ENCODE assay signal across 1 cellular context in the genomic region with DNA sequence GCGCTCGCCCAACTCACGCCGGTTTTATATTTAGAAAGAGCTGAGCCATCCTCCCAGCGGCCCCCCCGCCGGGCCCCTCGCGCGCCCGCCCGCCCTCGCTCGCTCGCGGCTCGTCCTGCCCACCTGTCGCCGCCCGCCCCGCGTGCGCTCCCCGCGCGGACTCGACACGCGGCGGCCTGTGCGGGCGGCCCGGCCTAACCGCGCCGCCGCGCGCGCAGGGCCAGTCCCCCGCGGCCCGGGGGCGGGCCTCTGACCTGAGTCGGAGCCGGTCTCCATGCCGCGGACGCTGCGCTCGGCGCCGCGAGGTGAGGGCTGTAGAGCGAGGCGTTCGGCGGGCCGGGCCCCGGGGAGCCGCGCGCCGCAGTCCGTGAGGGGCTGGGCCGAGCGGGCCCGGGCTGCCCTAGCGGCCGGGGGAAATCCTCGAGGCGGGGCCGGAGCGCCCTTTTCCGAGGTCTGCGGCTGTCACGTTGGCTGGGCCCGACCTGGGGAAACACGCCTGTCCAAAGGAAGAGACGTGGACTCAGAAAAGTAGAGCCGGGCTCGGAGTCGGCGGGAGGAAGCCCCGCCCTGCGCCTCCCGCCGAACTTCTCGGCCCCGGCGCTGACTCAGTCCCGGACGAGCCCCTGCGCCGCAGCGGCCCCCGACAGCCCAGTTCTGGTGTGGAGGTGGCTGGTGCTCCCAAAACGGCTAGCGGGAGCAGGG.
TF ChIP-seq lines count a peak whose summit lies in the region.

A gene with protein sequence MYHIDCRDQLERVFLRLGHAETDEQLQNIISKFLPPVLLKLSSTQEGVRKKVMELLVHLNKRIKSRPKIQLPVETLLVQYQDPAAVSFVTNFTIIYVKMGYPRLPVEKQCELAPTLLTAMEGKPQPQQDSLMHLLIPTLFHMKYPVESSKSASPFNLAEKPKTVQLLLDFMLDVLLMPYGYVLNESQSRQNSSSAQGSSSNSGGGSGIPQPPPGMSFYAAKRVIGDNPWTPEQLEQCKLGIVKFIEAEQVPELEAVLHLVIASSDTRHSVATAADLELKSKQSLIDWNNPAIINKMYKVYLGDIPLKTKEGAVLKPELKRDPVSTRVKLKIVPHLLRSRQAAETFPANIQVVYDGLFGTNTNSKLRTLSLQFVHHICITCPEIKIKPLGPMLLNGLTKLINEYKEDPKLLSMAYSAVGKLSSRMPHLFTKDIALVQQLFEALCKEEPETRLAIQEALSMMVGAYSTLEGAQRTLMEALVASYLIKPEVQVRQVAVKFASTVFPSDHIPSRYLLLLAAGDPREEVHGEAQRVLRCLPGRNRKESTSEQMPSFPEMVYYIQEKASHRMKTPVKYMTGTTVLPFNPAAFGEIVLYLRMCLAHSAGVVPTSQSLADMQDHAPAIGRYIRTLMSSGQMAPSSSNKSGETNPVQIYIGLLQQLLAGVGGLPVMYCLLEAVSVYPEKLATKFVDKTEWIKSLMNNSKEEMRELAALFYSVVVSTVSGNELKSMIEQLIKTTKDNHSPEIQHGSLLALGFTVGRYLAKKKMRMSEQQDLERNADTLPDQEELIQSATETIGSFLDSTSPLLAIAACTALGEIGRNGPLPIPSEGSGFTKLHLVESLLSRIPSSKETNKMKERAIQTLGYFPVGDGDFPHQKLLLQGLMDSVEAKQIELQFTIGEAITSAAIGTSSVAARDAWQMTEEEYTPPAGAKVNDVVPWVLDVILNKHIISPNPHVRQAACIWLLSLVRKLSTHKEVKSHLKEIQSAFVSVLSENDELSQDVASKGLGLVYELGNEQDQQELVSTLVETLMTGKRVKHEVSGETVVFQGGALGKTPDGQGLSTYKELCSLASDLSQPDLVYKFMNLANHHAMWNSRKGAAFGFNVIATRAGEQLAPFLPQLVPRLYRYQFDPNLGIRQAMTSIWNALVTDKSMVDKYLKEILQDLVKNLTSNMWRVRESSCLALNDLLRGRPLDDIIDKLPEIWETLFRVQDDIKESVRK (N-terminal part only) (minus strand): TSS at position 522 of the 702 bp plus-strand sequence. CDS start 11,465 bp downstream, outside the sequence.

TF ChIP-seq in HepG2, 621 proteins besides CTCF, POLR2A, EP300 and RAD21 (continued from another document and continues in another):
- TF ChIP-seq ZNF563 (CRISPR knock-in tag; IDR thresholded peaks at IDR 0.05) (peak; percentile 63), ZBTB7B (CRISPR knock-in tag; IDR thresholded peaks at IDR 0.05) (peak; percentile 79; the same call in 1 of the 2 replicates), FOXO1 (CRISPR knock-in tag; IDR thresholded peaks at IDR 0.05) (peak; percentile 52; the same call in 1 of the 2 replicates), NONO (IDR thresholded peaks at IDR 0.05) (no peak), NONO (CRISPR knock-in tag; conservative IDR thresholded peaks at IDR 0.05) (peak; percentile 63; the same call in 1 of the 2 replicates), HDAC2 (CRISPR knock-in tag; IDR thresholded peaks at IDR 0.05) (peak; percentile 35), ETV5 (CRISPR knock-in tag; IDR thresholded peaks at IDR 0.05; ENCODE audit: borderline replicate concordance) (peak; percentile 54; the same call in 1 of the 2 replicates), GABPB1 (CRISPR knock-in tag; IDR thresholded peaks at IDR 0.05) (peak; percentile 71; the same call in 1 of the 2 replicates), ZNF460 (CRISPR knock-in tag; IDR thresholded peaks at IDR 0.05; ENCODE audit: borderline replicate concordance) (peak; percentile 49; the same call in 1 of the 2 replicates), RFX1 (IDR thresholded peaks at IDR 0.05) (no peak), ZNF124 (CRISPR knock-in tag; IDR thresholded peaks at IDR 0.05) (0 out of 2 replicates have a peak, but pooled peaks have one; percentile 41), ARNTL (CRISPR knock-in tag; IDR thresholded peaks at IDR 0.05) (peak; percentile 28; the same call in 1 of the 2 replicates), TOPORS (CRISPR knock-in tag; IDR thresholded peaks at IDR 0.05) (0 out of 2 replicates have a peak, but pooled peaks have one; percentile 46), ZNF792 (CRISPR knock-in tag; IDR thresholded peaks at IDR 0.05) (peak; percentile 75; the same call in 1 of the 2 replicates), SP140L (CRISPR knock-in tag; IDR thresholded peaks at IDR 0.05; ENCODE audit: borderline replicate concordance) (no peak), POGZ (CRISPR knock-in tag; IDR thresholded peaks at IDR 0.05) (peak; percentile 56; the same call in 1 of the 2 replicates), TBL1XR1 (IDR thresholded peaks at IDR 0.05; ENCODE audit: borderline replicate concordance, low read length, partially characterized antibody) (no peak), CBFB (CRISPR knock-in tag; IDR thresholded peaks at IDR 0.05) (no peak), ZMYM4 (CRISPR knock-in tag; IDR thresholded peaks at IDR 0.05) (peak; percentile 41; the same call in 1 of the 2 replicates), MAF1 (CRISPR knock-in tag; IDR thresholded peaks at IDR 0.05; ENCODE audit: borderline replicate concordance) (peak; percentile 37; the same call in 1 of the 2 replicates), ZFP36L2 (CRISPR knock-in tag; IDR thresholded peaks at IDR 0.05) (no peak), ZFP90 (CRISPR knock-in tag; IDR thresholded peaks at IDR 0.05; ENCODE audit: borderline replicate concordance) (peak; percentile 33; the same call in 1 of the 2 replicates), LCORL (IDR thresholded peaks at IDR 0.05) (no peak), LCORL (CRISPR knock-in tag; IDR thresholded peaks at IDR 0.05) (peak; percentile 56; the same call in 1 of the 2 replicates), SUZ12 (IDR thresholded peaks at IDR 0.05; ENCODE audit: low read depth, low read length) (no peak), MXI1 (IDR thresholded peaks at IDR 0.05; ENCODE audit: borderline replicate concordance, low read depth, low read length) (peak; percentile 73; the same call in 2 of the 3 replicates)
- TF ChIP-seq, protein P1, sequence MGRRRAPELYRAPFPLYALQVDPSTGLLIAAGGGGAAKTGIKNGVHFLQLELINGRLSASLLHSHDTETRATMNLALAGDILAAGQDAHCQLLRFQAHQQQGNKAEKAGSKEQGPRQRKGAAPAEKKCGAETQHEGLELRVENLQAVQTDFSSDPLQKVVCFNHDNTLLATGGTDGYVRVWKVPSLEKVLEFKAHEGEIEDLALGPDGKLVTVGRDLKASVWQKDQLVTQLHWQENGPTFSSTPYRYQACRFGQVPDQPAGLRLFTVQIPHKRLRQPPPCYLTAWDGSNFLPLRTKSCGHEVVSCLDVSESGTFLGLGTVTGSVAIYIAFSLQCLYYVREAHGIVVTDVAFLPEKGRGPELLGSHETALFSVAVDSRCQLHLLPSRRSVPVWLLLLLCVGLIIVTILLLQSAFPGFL (CRISPR knock-in tag; IDR thresholded peaks at IDR 0.05): no peak
- TF ChIP-seq, protein P2, sequence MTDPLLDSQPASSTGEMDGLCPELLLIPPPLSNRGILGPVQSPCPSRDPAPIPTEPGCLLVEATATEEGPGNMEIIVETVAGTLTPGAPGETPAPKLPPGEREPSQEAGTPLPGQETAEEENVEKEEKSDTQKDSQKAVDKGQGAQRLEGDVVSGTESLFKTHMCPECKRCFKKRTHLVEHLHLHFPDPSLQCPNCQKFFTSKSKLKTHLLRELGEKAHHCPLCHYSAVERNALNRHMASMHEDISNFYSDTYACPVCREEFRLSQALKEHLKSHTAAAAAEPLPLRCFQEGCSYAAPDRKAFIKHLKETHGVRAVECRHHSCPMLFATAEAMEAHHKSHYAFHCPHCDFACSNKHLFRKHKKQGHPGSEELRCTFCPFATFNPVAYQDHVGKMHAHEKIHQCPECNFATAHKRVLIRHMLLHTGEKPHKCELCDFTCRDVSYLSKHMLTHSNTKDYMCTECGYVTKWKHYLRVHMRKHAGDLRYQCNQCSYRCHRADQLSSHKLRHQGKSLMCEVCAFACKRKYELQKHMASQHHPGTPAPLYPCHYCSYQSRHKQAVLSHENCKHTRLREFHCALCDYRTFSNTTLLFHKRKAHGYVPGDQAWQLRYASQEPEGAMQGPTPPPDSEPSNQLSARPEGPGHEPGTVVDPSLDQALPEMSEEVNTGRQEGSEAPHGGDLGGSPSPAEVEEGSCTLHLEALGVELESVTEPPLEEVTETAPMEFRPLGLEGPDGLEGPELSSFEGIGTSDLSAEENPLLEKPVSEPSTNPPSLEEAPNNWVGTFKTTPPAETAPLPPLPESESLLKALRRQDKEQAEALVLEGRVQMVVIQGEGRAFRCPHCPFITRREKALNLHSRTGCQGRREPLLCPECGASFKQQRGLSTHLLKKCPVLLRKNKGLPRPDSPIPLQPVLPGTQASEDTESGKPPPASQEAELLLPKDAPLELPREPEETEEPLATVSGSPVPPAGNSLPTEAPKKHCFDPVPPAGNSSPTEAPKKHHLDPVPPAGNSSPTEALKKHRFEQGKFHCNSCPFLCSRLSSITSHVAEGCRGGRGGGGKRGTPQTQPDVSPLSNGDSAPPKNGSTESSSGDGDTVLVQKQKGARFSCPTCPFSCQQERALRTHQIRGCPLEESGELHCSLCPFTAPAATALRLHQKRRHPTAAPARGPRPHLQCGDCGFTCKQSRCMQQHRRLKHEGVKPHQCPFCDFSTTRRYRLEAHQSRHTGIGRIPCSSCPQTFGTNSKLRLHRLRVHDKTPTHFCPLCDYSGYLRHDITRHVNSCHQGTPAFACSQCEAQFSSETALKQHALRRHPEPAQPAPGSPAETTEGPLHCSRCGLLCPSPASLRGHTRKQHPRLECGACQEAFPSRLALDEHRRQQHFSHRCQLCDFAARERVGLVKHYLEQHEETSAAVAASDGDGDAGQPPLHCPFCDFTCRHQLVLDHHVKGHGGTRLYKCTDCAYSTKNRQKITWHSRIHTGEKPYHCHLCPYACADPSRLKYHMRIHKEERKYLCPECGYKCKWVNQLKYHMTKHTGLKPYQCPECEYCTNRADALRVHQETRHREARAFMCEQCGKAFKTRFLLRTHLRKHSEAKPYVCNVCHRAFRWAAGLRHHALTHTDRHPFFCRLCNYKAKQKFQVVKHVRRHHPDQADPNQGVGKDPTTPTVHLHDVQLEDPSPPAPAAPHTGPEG (CRISPR knock-in tag; IDR thresholded peaks at IDR 0.05): peak; percentile 54; the same call in 1 of the 2 replicates
- TF ChIP-seq, protein P3, sequence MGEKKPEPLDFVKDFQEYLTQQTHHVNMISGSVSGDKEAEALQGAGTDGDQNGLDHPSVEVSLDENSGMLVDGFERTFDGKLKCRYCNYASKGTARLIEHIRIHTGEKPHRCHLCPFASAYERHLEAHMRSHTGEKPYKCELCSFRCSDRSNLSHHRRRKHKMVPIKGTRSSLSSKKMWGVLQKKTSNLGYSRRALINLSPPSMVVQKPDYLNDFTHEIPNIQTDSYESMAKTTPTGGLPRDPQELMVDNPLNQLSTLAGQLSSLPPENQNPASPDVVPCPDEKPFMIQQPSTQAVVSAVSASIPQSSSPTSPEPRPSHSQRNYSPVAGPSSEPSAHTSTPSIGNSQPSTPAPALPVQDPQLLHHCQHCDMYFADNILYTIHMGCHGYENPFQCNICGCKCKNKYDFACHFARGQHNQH (CRISPR knock-in tag; IDR thresholded peaks at IDR 0.05): peak; percentile 54; the same call in 1 of the 2 replicates
- TF ChIP-seq, protein P4, sequence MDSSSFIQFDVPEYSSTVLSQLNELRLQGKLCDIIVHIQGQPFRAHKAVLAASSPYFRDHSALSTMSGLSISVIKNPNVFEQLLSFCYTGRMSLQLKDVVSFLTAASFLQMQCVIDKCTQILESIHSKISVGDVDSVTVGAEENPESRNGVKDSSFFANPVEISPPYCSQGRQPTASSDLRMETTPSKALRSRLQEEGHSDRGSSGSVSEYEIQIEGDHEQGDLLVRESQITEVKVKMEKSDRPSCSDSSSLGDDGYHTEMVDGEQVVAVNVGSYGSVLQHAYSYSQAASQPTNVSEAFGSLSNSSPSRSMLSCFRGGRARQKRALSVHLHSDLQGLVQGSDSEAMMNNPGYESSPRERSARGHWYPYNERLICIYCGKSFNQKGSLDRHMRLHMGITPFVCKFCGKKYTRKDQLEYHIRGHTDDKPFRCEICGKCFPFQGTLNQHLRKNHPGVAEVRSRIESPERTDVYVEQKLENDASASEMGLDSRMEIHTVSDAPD (CRISPR knock-in tag; IDR thresholded peaks at IDR 0.05): peak; percentile 59; the same call in 1 of the 2 replicates
- TF ChIP-seq, protein P5, sequence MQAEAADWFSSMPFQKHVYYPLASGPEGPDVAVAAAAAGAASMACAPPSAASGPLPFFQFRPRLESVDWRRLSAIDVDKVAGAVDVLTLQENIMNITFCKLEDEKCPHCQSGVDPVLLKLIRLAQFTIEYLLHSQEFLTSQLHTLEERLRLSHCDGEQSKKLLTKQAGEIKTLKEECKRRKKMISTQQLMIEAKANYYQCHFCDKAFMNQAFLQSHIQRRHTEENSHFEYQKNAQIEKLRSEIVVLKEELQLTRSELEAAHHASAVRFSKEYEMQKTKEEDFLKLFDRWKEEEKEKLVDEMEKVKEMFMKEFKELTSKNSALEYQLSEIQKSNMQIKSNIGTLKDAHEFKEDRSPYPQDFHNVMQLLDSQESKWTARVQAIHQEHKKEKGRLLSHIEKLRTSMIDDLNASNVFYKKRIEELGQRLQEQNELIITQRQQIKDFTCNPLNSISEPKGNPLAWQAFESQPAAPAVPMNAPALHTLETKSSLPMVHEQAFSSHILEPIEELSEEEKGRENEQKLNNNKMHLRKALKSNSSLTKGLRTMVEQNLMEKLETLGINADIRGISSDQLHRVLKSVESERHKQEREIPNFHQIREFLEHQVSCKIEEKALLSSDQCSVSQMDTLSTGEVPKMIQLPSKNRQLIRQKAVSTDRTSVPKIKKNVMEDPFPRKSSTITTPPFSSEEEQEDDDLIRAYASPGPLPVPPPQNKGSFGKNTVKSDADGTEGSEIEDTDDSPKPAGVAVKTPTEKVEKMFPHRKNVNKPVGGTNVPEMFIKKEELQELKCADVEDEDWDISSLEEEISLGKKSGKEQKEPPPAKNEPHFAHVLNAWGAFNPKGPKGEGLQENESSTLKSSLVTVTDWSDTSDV (CRISPR knock-in tag; IDR thresholded peaks at IDR 0.05): peak; percentile 83
- TF ChIP-seq, protein P6, sequence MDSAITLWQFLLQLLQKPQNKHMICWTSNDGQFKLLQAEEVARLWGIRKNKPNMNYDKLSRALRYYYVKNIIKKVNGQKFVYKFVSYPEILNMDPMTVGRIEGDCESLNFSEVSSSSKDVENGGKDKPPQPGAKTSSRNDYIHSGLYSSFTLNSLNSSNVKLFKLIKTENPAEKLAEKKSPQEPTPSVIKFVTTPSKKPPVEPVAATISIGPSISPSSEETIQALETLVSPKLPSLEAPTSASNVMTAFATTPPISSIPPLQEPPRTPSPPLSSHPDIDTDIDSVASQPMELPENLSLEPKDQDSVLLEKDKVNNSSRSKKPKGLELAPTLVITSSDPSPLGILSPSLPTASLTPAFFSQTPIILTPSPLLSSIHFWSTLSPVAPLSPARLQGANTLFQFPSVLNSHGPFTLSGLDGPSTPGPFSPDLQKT (CRISPR knock-in tag; IDR thresholded peaks at IDR 0.05; ENCODE audit: borderline replicate concordance): no peak
- TF ChIP-seq, protein P7, sequence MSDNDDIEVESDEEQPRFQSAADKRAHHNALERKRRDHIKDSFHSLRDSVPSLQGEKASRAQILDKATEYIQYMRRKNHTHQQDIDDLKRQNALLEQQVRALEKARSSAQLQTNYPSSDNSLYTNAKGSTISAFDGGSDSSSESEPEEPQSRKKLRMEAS (IDR thresholded peaks at IDR 0.05): peak; percentile 65
- TF ChIP-seq, protein P8, sequence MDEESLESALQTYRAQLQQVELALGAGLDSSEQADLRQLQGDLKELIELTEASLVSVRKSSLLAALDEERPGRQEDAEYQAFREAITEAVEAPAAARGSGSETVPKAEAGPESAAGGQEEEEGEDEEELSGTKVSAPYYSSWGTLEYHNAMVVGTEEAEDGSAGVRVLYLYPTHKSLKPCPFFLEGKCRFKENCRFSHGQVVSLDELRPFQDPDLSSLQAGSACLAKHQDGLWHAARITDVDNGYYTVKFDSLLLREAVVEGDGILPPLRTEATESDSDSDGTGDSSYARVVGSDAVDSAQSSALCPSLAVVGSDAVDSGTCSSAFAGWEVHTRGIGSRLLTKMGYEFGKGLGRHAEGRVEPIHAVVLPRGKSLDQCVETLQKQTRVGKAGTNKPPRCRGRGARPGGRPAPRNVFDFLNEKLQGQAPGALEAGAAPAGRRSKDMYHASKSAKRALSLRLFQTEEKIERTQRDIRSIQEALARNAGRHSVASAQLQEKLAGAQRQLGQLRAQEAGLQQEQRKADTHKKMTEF (CRISPR knock-in tag; IDR thresholded peaks at IDR 0.05): peak; percentile 76; the same call in 1 of the 2 replicates
